In the genomic region with DNA sequence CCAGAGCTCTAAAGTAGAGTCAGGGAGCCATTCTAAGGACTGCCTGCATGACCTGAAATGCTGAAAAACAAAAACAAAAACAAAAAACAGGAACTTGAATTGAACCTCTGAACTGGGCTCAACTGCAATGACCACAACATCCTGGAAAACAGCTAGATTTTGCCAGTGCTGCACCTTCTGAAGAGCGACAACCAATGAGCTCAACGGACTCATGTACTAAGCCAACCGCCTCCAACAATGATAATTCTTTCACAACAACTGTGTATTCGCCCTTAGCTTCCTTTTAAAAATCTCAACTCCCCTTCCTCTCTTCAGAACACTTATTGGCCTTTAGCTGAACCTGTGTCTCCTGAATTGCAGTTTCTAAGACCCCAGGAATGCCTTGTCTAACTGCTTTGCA, we compare ENCODE assay signal across 1 cellular context.
TF ChIP-seq lines count a peak whose summit lies in the region.

No MANE protein-coding gene starts in this region.

TF ChIP-seq in K562, 482 proteins besides CTCF, POLR2A, EP300 and RAD21 (continued from another document):
- TF ChIP-seq FOXM1 (IDR thresholded peaks at IDR 0.05; ENCODE audit: low read depth) (no peak), FOXM1 (CRISPR knock-in tag; IDR thresholded peaks at IDR 0.05; ENCODE audit: low read depth) (no peak), ELF4 (CRISPR knock-in tag; IDR thresholded peaks at IDR 0.05) (no peak), AFF1 (IDR thresholded peaks at IDR 0.05; ENCODE audit: low read depth in 1 of 2, partially characterized antibody in 2 of 2) (no peak), SMAD4 (CRISPR knock-in tag; conservative IDR thresholded peaks at IDR 0.05) (no peak), ZZZ3 (IDR thresholded peaks at IDR 0.05) (no peak), ZNF12 (CRISPR knock-in tag; IDR thresholded peaks at IDR 0.05) (no peak), GTF2E2 (tag; IDR thresholded peaks at IDR 0.05) (no peak)
- TF ChIP-seq, protein P1, sequence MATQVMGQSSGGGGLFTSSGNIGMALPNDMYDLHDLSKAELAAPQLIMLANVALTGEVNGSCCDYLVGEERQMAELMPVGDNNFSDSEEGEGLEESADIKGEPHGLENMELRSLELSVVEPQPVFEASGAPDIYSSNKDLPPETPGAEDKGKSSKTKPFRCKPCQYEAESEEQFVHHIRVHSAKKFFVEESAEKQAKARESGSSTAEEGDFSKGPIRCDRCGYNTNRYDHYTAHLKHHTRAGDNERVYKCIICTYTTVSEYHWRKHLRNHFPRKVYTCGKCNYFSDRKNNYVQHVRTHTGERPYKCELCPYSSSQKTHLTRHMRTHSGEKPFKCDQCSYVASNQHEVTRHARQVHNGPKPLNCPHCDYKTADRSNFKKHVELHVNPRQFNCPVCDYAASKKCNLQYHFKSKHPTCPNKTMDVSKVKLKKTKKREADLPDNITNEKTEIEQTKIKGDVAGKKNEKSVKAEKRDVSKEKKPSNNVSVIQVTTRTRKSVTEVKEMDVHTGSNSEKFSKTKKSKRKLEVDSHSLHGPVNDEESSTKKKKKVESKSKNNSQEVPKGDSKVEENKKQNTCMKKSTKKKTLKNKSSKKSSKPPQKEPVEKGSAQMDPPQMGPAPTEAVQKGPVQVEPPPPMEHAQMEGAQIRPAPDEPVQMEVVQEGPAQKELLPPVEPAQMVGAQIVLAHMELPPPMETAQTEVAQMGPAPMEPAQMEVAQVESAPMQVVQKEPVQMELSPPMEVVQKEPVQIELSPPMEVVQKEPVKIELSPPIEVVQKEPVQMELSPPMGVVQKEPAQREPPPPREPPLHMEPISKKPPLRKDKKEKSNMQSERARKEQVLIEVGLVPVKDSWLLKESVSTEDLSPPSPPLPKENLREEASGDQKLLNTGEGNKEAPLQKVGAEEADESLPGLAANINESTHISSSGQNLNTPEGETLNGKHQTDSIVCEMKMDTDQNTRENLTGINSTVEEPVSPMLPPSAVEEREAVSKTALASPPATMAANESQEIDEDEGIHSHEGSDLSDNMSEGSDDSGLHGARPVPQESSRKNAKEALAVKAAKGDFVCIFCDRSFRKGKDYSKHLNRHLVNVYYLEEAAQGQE (CRISPR knock-in tag; IDR thresholded peaks at IDR 0.05; ENCODE audit: low read depth), result no peak
